1 cellular context compared by ENCODE assay signal in the genomic region with DNA sequence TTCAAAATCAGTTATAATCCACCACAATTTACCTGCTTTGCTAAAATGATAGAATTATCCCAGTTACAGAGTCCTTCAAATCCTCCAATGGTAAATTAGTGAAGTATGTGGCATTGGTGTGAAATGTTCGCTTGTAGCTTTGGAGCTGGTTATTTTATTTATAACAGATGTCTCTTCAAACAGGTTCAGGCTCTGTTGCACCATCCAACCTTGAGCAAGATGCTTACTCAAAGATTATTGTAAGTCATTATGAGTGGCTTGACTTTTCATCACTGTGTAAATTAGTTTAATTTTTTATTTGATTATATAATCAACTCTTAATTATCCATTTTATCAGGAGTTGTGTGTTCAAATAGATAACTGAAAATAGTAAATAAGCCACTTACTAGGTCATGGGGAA.
TF ChIP-seq lines count a peak whose summit lies in the region.

No MANE protein-coding gene starts in this region.

TF ChIP-seq in K562, 482 proteins besides CTCF, POLR2A, EP300 and RAD21 (continued from another document):
- TF ChIP-seq E4F1 (CRISPR knock-in tag; IDR thresholded peaks at IDR 0.05; ENCODE audit: borderline replicate concordance) (no peak), ARID1B (IDR thresholded peaks at IDR 0.05) (no peak), RAD51 (IDR thresholded peaks at IDR 0.05; ENCODE audit: borderline replicate concordance, low read depth) (no peak), TAF1 (IDR thresholded peaks at IDR 0.05; ENCODE audit: control insufficient read depth, extremely low read depth, insufficient read depth, low read length, severe bottlenecking) (no peak), HMG20B (CRISPR knock-in tag; IDR thresholded peaks at IDR 0.05) (no peak), STAT5B (CRISPR knock-in tag; IDR thresholded peaks at IDR 0.05) (no peak), SMARCC2 (IDR thresholded peaks at IDR 0.05; ENCODE audit: low read depth) (no peak), CTBP1 (IDR thresholded peaks at IDR 0.05; ENCODE audit: borderline replicate concordance) (no peak)
